8 cellular contexts compared by ENCODE assay signal in genomic region chr12:12786716-12787601, GRCh38. TPM values are rescaled to one million over a fixed set of nuclear protein-coding genes. Genes with fewer than 3 reads are reported as not detected.
A peak's percentile ranks its signal among the peaks of the same experiment; 100 is the strongest.
DNase-seq lines count a peak whose midpoint lies in the region; ATAC-seq and TF ChIP-seq lines count a peak whose summit lies in the region.

No MANE protein-coding gene starts in this region.

- peak; percentile 90 for ATAC-seq in T-helper 17 cell

- H3K9me3 ChIP-seq in T-helper 17 cell (ENCODE audit: control insufficient read depth, low read length, poor library complexity, severe bottlenecking) (no peaks in the 10 kb centered on the region), right atrium auricular region (no peaks in the 10 kb centered on the region), vagina (no peaks in the 10 kb centered on the region)

- H3K27me3 ChIP-seq in right atrium auricular region (no peaks in the 10 kb centered on the region), vagina (no peaks in the 10 kb centered on the region)

- H3K4me1 ChIP-seq in right atrium auricular region (peaks cover 0 to 32% of the 10 kb centered on the region in 2 donors), vagina (peaks cover 25% of the 10 kb centered on the region)

- peaks cover 3% of the 10 kb centered on the region for H3K36me3 Mint-ChIP-seq in T-helper 17 cell (ENCODE audit: low read depth)

- H3K4me3 ChIP-seq in GM08714 (ENCODE audit: low read length) (peak overlapping the region; percentile 65; the same call in 1 of the 2 replicates), right atrium auricular region (peak overlapping the region; percentile 55 to 63), vagina (peak overlapping the region; percentile 68 to 72)

- DNase-seq in GOT3 (lab: John Stamatoyannopoulos, UW) (peak; percentile 15), LHCN-M2 (ENCODE audit: low read depth) (peak; percentile 78), T-helper 17 cell (peak; percentile 55 to 76 (median 68)), right atrium auricular region (ENCODE audit: low spot score) (peak; percentile 70), putamen (ENCODE audit: low spot score) (peak; percentile 87), vagina (ENCODE audit: extremely low spot score in 2 of 2) (peak in 1 of 2 donors; percentile 90)

- peak overlapping the region; percentile 96 for H3K27ac ChIP-seq in angular gyrus (ENCODE audit: low read depth, low read length)
- peak overlapping the region; percentile 91 to 98 for H3K27ac ChIP-seq in right atrium auricular region
- H3K27ac ChIP-seq in vagina, result peak overlapping the region; percentile 97

- H3K4me3 Mint-ChIP-seq in T-helper 17 cell, result peak overlapping the region; percentile 89

- TF ChIP-seq POLR2A in vagina (IDR thresholded peaks at IDR 0.05), result peak in 1 of 2 donors; percentile 62

- no peaks in the 10 kb centered on the region for H3K36me3 ChIP-seq in right atrium auricular region
- no peaks in the 10 kb centered on the region for H3K36me3 ChIP-seq in vagina

- TF ChIP-seq CTCF in right atrium auricular region (IDR thresholded peaks at IDR 0.05), result peak in 1 of 2 donors; percentile 2
- TF ChIP-seq CTCF in vagina (IDR thresholded peaks at IDR 0.05), result peak in 2 of 3 experiments; percentile 21 to 29

- peak overlapping the region; percentile 66 for H3K27ac Mint-ChIP-seq in T-helper 17 cell

- intact Hi-C loops in vagina (cut with DNase I), result no loop called here

- H3K4me1 Mint-ChIP-seq in T-helper 17 cell, result peaks cover 12% of the 10 kb centered on the region

- H3K27me3 Mint-ChIP-seq in T-helper 17 cell, result no peaks in the 10 kb centered on the region

RNA-seq across cellular contexts. Expression of gene APOLD1, which starts 1.5 kb away (rescaled TPM):
- total RNA-seq in LHCN-M2 (2014; rRNA removed) (8.0 and 9.3 TPM in 2 replicates), T-helper 17 cell (1 to 10 TPM; 3.1 to 5.1 TPM), right atrium auricular region (10 to 100 TPM; 49.9 to 70.2 TPM), vagina (127 TPM)
- 2.3 TPM for polyA plus RNA-seq in LHCN-M2 (2012)

RNA-seq across cellular contexts. Expression of gene DDX47, which starts 26.2 kb away (rescaled TPM):
- 69.2 and 69.4 TPM in 2 replicates for total RNA-seq in LHCN-M2 (2014; rRNA removed)
- polyA plus RNA-seq in LHCN-M2 (2012), result 36.4 TPM
- 100 to 1,000 TPM; 135 to 141 TPM for total RNA-seq in T-helper 17 cell
- 10 to 100 TPM; 24.1 to 35.6 TPM for total RNA-seq in right atrium auricular region
- 42.0 TPM for total RNA-seq in vagina
